Comparison of ENCODE assay signal across 18 cellular contexts in genomic region chr3:99620077-99620476, GRCh38. TPM values are rescaled to one million over a fixed set of nuclear protein-coding genes. Genes with fewer than 3 reads are reported as not detected.
"Had no signal": no experiment of that assay in that cellular context is flagged by ENCODE, and none has a peak within 500 bp of the region (broad histone marks: within the 10 kb centered on the region; RNA-seq: fewer than 3 reads in every experiment).

No MANE protein-coding gene starts in this region.

- DNase-seq: activated CD4-positive, alpha-beta T cell treated with anti-CD3 and anti-CD28 coated beads for 1 hour; activated CD4-positive, alpha-beta T cell treated with anti-CD3 and anti-CD28 coated beads, Interleukin-2, amount 50 U/mL, for 48 hours; activated gamma-delta T cell treated with Interleukin-2 at 50 U/mL for 16 hours; activated naive CD8-positive, alpha-beta T cell treated with anti-CD3 and anti-CD28 coated beads for 36 hours; activated T-cell treated with anti-CD3 and anti-CD28 coated beads, Interleukin-2, amount 50 U/mL, for 48 hours; caudate nucleus; effector CD4-positive, alpha-beta T cell; erythroblast; foreskin melanocyte; heart left ventricle; mucosa of descending colon; naive thymus-derived CD8-positive, alpha-beta T cell; nucleus accumbens; stimulated activated CD4-positive, alpha-beta T cell treated with anti-CD3 and anti-CD28 coated beads, Interleukin-2, amount 100 ng/mL, for 48 hours; stimulated activated naive CD4-positive, alpha-beta T cell treated with Interleukin-2 at 50 U/mL for 16 hours; upper lobe of left lung had no signal

- H3K4me1 ChIP-seq: ascending aorta, heart left ventricle, upper lobe of left lung had no signal

- H3K4me3 ChIP-seq: ascending aorta, coronary artery, heart left ventricle, mucosa of descending colon, upper lobe of left lung had no signal

- H3K27me3 ChIP-seq: ascending aorta, heart left ventricle, upper lobe of left lung had no signal

- H3K36me3 ChIP-seq: ascending aorta, heart left ventricle, upper lobe of left lung had no signal

- ATAC-seq: heart left ventricle; mucosa of descending colon; naive thymus-derived CD8-positive, alpha-beta T cell had no signal

- H3K9me3 ChIP-seq: ascending aorta, heart left ventricle, mucosa of descending colon, upper lobe of left lung had no signal

- H3K27ac ChIP-seq: ascending aorta, coronary artery, heart left ventricle, upper lobe of left lung had no signal

RNA-seq across cellular contexts. Expression of gene COL8A1, which starts 18.3 kb away (rescaled TPM):
- total RNA-seq: activated naive CD8-positive, alpha-beta T cell treated with anti-CD3 and anti-CD28 coated beads for 36 hours had no signal
- polyA plus RNA-seq: naive thymus-derived CD8-positive, alpha-beta T cell had no signal
